Comparison of ENCODE assay signal across 17 cellular contexts in the genomic region with DNA sequence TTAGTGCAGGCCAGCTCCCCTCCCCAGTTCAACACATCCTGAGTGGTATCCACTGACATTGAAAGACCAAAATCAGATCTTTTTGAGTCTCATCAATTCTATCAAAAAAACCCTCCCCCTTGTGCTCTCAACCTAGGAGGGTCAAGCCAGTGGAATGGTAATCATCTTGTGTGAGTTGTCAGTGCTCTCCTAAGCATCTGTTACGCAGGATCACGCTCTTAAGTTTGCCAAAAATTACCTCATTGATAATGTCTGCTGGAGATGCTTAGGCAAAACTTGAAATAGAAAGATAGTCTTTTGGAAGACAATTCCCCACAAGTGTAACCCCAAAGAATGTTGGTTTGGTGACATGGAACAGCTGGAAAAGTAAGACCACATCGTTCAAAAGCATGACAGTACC.
DNase-seq lines count a peak whose midpoint lies in the region; ATAC-seq and TF ChIP-seq lines count a peak whose summit lies in the region.
"Had no signal": no experiment of that assay in that cellular context is flagged by ENCODE, and none has a peak within 500 bp of the region (broad histone marks: within the 10 kb centered on the region; RNA-seq: fewer than 3 reads in every experiment).

No MANE protein-coding gene starts in this region.

- H3K4me3 Mint-ChIP-seq in activated T-helper 17 cell treated with anti-CD3 and anti-CD28 coated beads, Interleukin-2, amount 50 U/mL, for 72 hours, result peak overlapping the region; percentile 74
- H3K4me3 Mint-ChIP-seq: IgD-negative memory B cell had no signal

- peaks cover 22% of the 10 kb centered on the region for H3K4me1 Mint-ChIP-seq in activated T-helper 17 cell treated with anti-CD3 and anti-CD28 coated beads, Interleukin-2, amount 50 U/mL, for 72 hours

- peak overlapping the region; percentile 65 for H3K27ac Mint-ChIP-seq in activated T-helper 17 cell treated with anti-CD3 and anti-CD28 coated beads, Interleukin-2, amount 50 U/mL, for 72 hours
- H3K27ac Mint-ChIP-seq: IgD-negative memory B cell had no signal

- peaks cover 3% of the 10 kb centered on the region for H3K9me3 Mint-ChIP-seq in activated T-helper 17 cell treated with anti-CD3 and anti-CD28 coated beads, Interleukin-2, amount 50 U/mL, for 72 hours

- H3K4me2 ChIP-seq in MM.1S (ENCODE audit: low read depth, low read length), result no peak overlapping the region

- TF ChIP-seq CTCF in MM.1S (IDR thresholded peaks at IDR 0.05; ENCODE audit: low read length), result no peak

- H3K27ac ChIP-seq in right cardiac atrium (ENCODE audit: low read length), result no peak overlapping the region
- no peak overlapping the region for H3K27ac ChIP-seq in MM.1S (ENCODE audit: low read length)
- H3K27ac ChIP-seq in effector memory CD4-positive, alpha-beta T cell (ENCODE audit: insufficient read depth, low read length, poor library complexity, severe bottlenecking), result no peak overlapping the region
- H3K27ac ChIP-seq: parathyroid adenoma, SJCRH30, vagina had no signal

- H3K36me3 ChIP-seq in MM.1S (replicated peaks; ENCODE audit: insufficient read depth, low read length), result no peaks in the 10 kb centered on the region
- no peaks in the 10 kb centered on the region for H3K36me3 ChIP-seq in effector memory CD4-positive, alpha-beta T cell (ENCODE audit: control insufficient read depth, insufficient read depth, low read length)
- H3K36me3 ChIP-seq: SJCRH30, vagina had no signal

- H3K9me2 ChIP-seq in MM.1S (replicated peaks; ENCODE audit: insufficient read depth, low read length), result no peaks in the 10 kb centered on the region

- H3K4me1 ChIP-seq in right cardiac atrium (ENCODE audit: control insufficient read depth, insufficient read depth, low read length), result peaks cover 4% of the 10 kb centered on the region
- H3K4me1 ChIP-seq in MM.1S (ENCODE audit: low read length), result peaks cover 14% of the 10 kb centered on the region
- H3K4me1 ChIP-seq in effector memory CD4-positive, alpha-beta T cell (ENCODE audit: control insufficient read depth, insufficient read depth, low read length, poor library complexity, severe bottlenecking), result no peaks in the 10 kb centered on the region
- H3K4me1 ChIP-seq: parathyroid adenoma, SJCRH30, vagina had no signal

- intact Hi-C loops in right cardiac atrium (cut with DNase I), result no loop called here

- no peaks in the 10 kb centered on the region for H3K79me2 ChIP-seq in MM.1S (ENCODE audit: low read length)
- H3K79me2 ChIP-seq: parathyroid adenoma had no signal

- H3K9ac ChIP-seq in MM.1S (ENCODE audit: low read length), result no peak overlapping the region
- H3K9ac ChIP-seq: parathyroid adenoma had no signal

- no peaks in the 10 kb centered on the region for H3K27me3 Mint-ChIP-seq in activated T-helper 17 cell treated with anti-CD3 and anti-CD28 coated beads, Interleukin-2, amount 50 U/mL, for 72 hours

- H3K9me3 ChIP-seq in right cardiac atrium (ENCODE audit: control insufficient read depth, low read length), result no peaks in the 10 kb centered on the region
- no peaks in the 10 kb centered on the region for H3K9me3 ChIP-seq in MM.1S (replicated peaks; ENCODE audit: insufficient read depth, low read length)
- no peaks in the 10 kb centered on the region for H3K9me3 ChIP-seq in effector memory CD4-positive, alpha-beta T cell (ENCODE audit: control insufficient read depth, low read length)
- H3K9me3 ChIP-seq: SJCRH30, vagina had no signal

- no peak overlapping the region for H2AFZ ChIP-seq in MM.1S (ENCODE audit: low read length)
- H2AFZ ChIP-seq: parathyroid adenoma had no signal

- no peak overlapping the region for H3K4me3 ChIP-seq in right cardiac atrium (ENCODE audit: low read length)
- no peak overlapping the region for H3K4me3 ChIP-seq in MM.1S (ENCODE audit: low read length)
- no peak overlapping the region for H3K4me3 ChIP-seq in effector memory CD4-positive, alpha-beta T cell (ENCODE audit: insufficient read depth, low read depth, low read length, poor library complexity, severe bottlenecking)
- H3K4me3 ChIP-seq: SJCRH30, vagina had no signal

- 44% methylated on average over 3 of the region's 3 CpGs for WGBS in right cardiac atrium

- no peak for ATAC-seq in activated T-helper 17 cell treated with anti-CD3 and anti-CD28 coated beads, Interleukin-2, amount 50 U/mL, for 72 hours (replicated peaks)
- ATAC-seq in right cardiac atrium, result peak; percentile 52 to 78
- no peak for ATAC-seq in HG02610 (IDR thresholded peaks at IDR 0.05; ENCODE audit: unreplicated experiment)
- ATAC-seq: left colon had no signal

- H3K36me3 Mint-ChIP-seq in activated T-helper 17 cell treated with anti-CD3 and anti-CD28 coated beads, Interleukin-2, amount 50 U/mL, for 72 hours (ENCODE audit: low read depth), result peaks cover 22% of the 10 kb centered on the region
- H3K36me3 Mint-ChIP-seq: IgD-negative memory B cell had no signal

- H4K20me1 ChIP-seq in MM.1S (ENCODE audit: insufficient read depth, low read length), result no peaks in the 10 kb centered on the region

- peaks cover 10% of the 10 kb centered on the region for H3F3A ChIP-seq in MM.1S (ENCODE audit: insufficient read depth, low read length)

- DNase-seq in AG08395 (ENCODE audit: low spot score), result peak; percentile 18
- peak; percentile 57 for DNase-seq in DMS 273 treated with DMSO at 0.1 percent for 48 hours (lab: John Stamatoyannopoulos, UW)
- no peak for DNase-seq in right cardiac atrium
- DNase-seq in MM.1S, result no peak
- DNase-seq in stimulated activated CD4-positive, alpha-beta T cell treated with anti-CD3 and anti-CD28 coated beads, Interleukin-4, amount 100 ng/mL, for 4 hours, result no peak
- no peak for DNase-seq in effector memory CD4-positive, alpha-beta T cell
- DNase-seq: activated naive CD4-positive, alpha-beta T cell; AML-193; left colon; NCI-H1092; SJCRH30; stimulated activated naive CD4-positive, alpha-beta T cell treated with Interleukin-2 at 50 U/mL for 16 hours had no signal

- H3K27me3 ChIP-seq in right cardiac atrium (ENCODE audit: control insufficient read depth, insufficient read depth) (no peaks in the 10 kb centered on the region), MM.1S (replicated peaks; ENCODE audit: insufficient read depth, low read length) (no peaks in the 10 kb centered on the region)
- no peaks in the 10 kb centered on the region for H3K27me3 ChIP-seq in effector memory CD4-positive, alpha-beta T cell (replicated peaks; ENCODE audit: control insufficient read depth, insufficient read depth, low read length, poor library complexity, severe bottlenecking)
- H3K27me3 ChIP-seq: SJCRH30, vagina had no signal

Comparison
In these comparisons a context has a peak if more than half of its experiments do, and no peak if none do; other contexts are left out.
1. DNase-seq: peak in AG08395 (single experiment) and DMS 273 treated with DMSO at 0.1 percent for 48 hours (single experiment); none in right cardiac atrium (0 of 3), MM.1S (single experiment), stimulated activated CD4-positive, alpha-beta T cell treated with anti-CD3 and anti-CD28 coated beads, Interleukin-4, amount 100 ng/mL, for 4 hours (0 of 2) and effector memory CD4-positive, alpha-beta T cell (0 of 3).
2. ATAC-seq: peak in right cardiac atrium (2 of 2); none in activated T-helper 17 cell treated with anti-CD3 and anti-CD28 coated beads, Interleukin-2, amount 50 U/mL, for 72 hours (single experiment) and HG02610 (single experiment).